2 cellular contexts compared by ENCODE assay signal in the genomic region with DNA sequence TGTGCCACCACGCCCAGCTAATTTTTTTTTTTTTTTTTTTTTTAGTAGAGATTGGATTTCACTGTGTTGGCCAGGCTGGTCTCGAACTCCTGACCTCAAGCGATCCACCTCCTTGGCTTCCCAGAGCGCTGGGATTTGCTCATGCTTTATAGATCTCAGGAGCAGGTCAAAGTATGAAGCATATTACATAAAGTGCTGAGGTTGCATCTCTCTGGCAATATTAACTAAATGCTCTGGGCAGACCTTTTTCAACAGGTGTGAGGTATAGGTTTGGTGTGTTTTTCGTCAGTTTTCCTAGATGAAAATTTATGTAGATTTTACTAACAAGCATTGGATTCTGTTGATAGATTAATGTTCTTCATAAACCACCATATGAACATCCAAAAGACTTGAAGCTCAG.
TF ChIP-seq lines count a peak whose summit lies in the region.

No MANE protein-coding gene starts in this region.

TF ChIP-seq in HepG2, 621 proteins besides CTCF, POLR2A, EP300 and RAD21:
- TF ChIP-seq, protein P1, sequence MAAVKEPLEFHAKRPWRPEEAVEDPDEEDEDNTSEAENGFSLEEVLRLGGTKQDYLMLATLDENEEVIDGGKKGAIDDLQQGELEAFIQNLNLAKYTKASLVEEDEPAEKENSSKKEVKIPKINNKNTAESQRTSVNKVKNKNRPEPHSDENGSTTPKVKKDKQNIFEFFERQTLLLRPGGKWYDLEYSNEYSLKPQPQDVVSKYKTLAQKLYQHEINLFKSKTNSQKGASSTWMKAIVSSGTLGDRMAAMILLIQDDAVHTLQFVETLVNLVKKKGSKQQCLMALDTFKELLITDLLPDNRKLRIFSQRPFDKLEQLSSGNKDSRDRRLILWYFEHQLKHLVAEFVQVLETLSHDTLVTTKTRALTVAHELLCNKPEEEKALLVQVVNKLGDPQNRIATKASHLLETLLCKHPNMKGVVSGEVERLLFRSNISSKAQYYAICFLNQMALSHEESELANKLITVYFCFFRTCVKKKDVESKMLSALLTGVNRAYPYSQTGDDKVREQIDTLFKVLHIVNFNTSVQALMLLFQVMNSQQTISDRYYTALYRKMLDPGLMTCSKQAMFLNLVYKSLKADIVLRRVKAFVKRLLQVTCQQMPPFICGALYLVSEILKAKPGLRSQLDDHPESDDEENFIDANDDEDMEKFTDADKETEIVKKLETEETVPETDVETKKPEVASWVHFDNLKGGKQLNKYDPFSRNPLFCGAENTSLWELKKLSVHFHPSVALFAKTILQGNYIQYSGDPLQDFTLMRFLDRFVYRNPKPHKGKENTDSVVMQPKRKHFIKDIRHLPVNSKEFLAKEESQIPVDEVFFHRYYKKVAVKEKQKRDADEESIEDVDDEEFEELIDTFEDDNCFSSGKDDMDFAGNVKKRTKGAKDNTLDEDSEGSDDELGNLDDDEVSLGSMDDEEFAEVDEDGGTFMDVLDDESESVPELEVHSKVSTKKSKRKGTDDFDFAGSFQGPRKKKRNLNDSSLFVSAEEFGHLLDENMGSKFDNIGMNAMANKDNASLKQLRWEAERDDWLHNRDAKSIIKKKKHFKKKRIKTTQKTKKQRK (IDR thresholded peaks at IDR 0.05; ENCODE audit: low read length): no peak
- TF ChIP-seq MAFF (IDR thresholded peaks at IDR 0.05; ENCODE audit: low read depth, low read length) (peak; percentile 64; the same call in 1 of the 2 replicates), ZC3H13 (CRISPR knock-in tag; IDR thresholded peaks at IDR 0.05) (no peak), NFATC3 (CRISPR knock-in tag; IDR thresholded peaks at IDR 0.05) (no peak), MAFK (conservative IDR thresholded peaks at IDR 0.05 in 1 of 2, IDR thresholded peaks at IDR 0.05 in 1 of 2; ENCODE audit: low read length in 2 of 2) (peak; percentile 30 to 82; a peak in 3 of 4 replicates), ZNF781 (CRISPR knock-in tag; IDR thresholded peaks at IDR 0.05; ENCODE audit: borderline replicate concordance, not compliant biosample characterization) (no peak), ZBTB38 (CRISPR knock-in tag; IDR thresholded peaks at IDR 0.05) (no peak), RAD51 (IDR thresholded peaks at IDR 0.05; ENCODE audit: borderline replicate concordance) (no peak), RXRB (CRISPR knock-in tag; IDR thresholded peaks at IDR 0.05; ENCODE audit: borderline replicate concordance) (no peak), HNRNPUL1 (IDR thresholded peaks at IDR 0.05; ENCODE audit: low read depth, low read length) (no peak), ELF1 (CRISPR knock-in tag; IDR thresholded peaks at IDR 0.05) (no peak), ETV5 (CRISPR knock-in tag; IDR thresholded peaks at IDR 0.05; ENCODE audit: borderline replicate concordance) (no peak)
- TF ChIP-seq, protein P2, sequence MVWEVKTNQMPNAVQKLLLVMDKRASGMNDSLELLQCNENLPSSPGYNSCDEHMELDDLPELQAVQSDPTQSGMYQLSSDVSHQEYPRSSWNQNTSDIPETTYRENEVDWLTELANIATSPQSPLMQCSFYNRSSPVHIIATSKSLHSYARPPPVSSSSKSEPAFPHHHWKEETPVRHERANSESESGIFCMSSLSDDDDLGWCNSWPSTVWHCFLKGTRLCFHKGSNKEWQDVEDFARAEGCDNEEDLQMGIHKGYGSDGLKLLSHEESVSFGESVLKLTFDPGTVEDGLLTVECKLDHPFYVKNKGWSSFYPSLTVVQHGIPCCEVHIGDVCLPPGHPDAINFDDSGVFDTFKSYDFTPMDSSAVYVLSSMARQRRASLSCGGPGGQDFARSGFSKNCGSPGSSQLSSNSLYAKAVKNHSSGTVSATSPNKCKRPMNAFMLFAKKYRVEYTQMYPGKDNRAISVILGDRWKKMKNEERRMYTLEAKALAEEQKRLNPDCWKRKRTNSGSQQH (CRISPR knock-in tag; IDR thresholded peaks at IDR 0.05; ENCODE audit: low read depth): no peak
- TF ChIP-seq, protein P3, sequence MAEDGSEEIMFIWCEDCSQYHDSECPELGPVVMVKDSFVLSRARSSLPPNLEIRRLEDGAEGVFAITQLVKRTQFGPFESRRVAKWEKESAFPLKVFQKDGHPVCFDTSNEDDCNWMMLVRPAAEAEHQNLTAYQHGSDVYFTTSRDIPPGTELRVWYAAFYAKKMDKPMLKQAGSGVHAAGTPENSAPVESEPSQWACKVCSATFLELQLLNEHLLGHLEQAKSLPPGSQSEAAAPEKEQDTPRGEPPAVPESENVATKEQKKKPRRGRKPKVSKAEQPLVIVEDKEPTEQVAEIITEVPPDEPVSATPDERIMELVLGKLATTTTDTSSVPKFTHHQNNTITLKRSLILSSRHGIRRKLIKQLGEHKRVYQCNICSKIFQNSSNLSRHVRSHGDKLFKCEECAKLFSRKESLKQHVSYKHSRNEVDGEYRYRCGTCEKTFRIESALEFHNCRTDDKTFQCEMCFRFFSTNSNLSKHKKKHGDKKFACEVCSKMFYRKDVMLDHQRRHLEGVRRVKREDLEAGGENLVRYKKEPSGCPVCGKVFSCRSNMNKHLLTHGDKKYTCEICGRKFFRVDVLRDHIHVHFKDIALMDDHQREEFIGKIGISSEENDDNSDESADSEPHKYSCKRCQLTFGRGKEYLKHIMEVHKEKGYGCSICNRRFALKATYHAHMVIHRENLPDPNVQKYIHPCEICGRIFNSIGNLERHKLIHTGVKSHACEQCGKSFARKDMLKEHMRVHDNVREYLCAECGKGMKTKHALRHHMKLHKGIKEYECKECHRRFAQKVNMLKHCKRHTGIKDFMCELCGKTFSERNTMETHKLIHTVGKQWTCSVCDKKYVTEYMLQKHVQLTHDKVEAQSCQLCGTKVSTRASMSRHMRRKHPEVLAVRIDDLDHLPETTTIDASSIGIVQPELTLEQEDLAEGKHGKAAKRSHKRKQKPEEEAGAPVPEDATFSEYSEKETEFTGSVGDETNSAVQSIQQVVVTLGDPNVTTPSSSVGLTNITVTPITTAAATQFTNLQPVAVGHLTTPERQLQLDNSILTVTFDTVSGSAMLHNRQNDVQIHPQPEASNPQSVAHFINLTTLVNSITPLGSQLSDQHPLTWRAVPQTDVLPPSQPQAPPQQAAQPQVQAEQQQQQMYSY (CRISPR knock-in tag; IDR thresholded peaks at IDR 0.05): no peak
- TF ChIP-seq, protein P4, sequence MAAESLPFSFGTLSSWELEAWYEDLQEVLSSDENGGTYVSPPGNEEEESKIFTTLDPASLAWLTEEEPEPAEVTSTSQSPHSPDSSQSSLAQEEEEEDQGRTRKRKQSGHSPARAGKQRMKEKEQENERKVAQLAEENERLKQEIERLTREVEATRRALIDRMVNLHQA (CRISPR knock-in tag; IDR thresholded peaks at IDR 0.05): no peak
- TF ChIP-seq, protein P5, sequence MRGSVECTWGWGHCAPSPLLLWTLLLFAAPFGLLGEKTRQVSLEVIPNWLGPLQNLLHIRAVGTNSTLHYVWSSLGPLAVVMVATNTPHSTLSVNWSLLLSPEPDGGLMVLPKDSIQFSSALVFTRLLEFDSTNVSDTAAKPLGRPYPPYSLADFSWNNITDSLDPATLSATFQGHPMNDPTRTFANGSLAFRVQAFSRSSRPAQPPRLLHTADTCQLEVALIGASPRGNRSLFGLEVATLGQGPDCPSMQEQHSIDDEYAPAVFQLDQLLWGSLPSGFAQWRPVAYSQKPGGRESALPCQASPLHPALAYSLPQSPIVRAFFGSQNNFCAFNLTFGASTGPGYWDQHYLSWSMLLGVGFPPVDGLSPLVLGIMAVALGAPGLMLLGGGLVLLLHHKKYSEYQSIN (CRISPR knock-in tag; IDR thresholded peaks at IDR 0.05; ENCODE audit: borderline replicate concordance): no peak

TF ChIP-seq in K562, 482 proteins besides CTCF, POLR2A, EP300 and RAD21 (continues in another document):
- TF ChIP-seq, protein P6, sequence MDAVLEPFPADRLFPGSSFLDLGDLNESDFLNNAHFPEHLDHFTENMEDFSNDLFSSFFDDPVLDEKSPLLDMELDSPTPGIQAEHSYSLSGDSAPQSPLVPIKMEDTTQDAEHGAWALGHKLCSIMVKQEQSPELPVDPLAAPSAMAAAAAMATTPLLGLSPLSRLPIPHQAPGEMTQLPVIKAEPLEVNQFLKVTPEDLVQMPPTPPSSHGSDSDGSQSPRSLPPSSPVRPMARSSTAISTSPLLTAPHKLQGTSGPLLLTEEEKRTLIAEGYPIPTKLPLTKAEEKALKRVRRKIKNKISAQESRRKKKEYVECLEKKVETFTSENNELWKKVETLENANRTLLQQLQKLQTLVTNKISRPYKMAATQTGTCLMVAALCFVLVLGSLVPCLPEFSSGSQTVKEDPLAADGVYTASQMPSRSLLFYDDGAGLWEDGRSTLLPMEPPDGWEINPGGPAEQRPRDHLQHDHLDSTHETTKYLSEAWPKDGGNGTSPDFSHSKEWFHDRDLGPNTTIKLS (IDR thresholded peaks at IDR 0.05; ENCODE audit: borderline replicate concordance, low read depth): no peak
- no peak for TF ChIP-seq FOXA1 (IDR thresholded peaks at IDR 0.05; ENCODE audit: borderline replicate concordance)
- TF ChIP-seq, protein P7, sequence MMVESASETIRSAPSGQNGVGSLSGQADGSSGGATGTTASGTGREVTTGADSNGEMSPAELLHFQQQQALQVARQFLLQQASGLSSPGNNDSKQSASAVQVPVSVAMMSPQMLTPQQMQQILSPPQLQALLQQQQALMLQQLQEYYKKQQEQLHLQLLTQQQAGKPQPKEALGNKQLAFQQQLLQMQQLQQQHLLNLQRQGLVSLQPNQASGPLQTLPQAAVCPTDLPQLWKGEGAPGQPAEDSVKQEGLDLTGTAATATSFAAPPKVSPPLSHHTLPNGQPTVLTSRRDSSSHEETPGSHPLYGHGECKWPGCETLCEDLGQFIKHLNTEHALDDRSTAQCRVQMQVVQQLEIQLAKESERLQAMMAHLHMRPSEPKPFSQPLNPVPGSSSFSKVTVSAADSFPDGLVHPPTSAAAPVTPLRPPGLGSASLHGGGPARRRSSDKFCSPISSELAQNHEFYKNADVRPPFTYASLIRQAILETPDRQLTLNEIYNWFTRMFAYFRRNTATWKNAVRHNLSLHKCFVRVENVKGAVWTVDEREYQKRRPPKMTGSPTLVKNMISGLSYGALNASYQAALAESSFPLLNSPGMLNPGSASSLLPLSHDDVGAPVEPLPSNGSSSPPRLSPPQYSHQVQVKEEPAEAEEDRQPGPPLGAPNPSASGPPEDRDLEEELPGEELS (CRISPR knock-in tag; IDR thresholded peaks at IDR 0.05; ENCODE audit: borderline replicate concordance): no peak
- TF ChIP-seq NCOR1 (IDR thresholded peaks at IDR 0.05): no peak
- TF ChIP-seq MXI1 (IDR thresholded peaks at IDR 0.05; ENCODE audit: low read depth, low read length): no peak
- TF ChIP-seq, protein P8, sequence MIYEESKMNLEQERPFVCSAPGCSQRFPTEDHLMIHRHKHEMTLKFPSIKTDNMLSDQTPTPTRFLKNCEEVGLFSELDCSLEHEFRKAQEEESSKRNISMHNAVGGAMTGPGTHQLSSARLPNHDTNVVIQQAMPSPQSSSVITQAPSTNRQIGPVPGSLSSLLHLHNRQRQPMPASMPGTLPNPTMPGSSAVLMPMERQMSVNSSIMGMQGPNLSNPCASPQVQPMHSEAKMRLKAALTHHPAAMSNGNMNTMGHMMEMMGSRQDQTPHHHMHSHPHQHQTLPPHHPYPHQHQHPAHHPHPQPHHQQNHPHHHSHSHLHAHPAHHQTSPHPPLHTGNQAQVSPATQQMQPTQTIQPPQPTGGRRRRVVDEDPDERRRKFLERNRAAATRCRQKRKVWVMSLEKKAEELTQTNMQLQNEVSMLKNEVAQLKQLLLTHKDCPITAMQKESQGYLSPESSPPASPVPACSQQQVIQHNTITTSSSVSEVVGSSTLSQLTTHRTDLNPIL (CRISPR knock-in tag; IDR thresholded peaks at IDR 0.05): no peak
- no peak for TF ChIP-seq TAF9B (IDR thresholded peaks at IDR 0.05; ENCODE audit: partially characterized antibody)
- TF ChIP-seq, protein P9, sequence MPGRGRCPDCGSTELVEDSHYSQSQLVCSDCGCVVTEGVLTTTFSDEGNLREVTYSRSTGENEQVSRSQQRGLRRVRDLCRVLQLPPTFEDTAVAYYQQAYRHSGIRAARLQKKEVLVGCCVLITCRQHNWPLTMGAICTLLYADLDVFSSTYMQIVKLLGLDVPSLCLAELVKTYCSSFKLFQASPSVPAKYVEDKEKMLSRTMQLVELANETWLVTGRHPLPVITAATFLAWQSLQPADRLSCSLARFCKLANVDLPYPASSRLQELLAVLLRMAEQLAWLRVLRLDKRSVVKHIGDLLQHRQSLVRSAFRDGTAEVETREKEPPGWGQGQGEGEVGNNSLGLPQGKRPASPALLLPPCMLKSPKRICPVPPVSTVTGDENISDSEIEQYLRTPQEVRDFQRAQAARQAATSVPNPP (IDR thresholded peaks at IDR 0.05; ENCODE audit: borderline replicate concordance, insufficient read depth, insufficient read length): no peak
- no peak for TF ChIP-seq SNRNP70 (optimal IDR thresholded peaks at IDR 0.05; ENCODE audit: low read depth, low read length)
- TF ChIP-seq SMARCA4 (IDR thresholded peaks at IDR 0.05): no peak
- TF ChIP-seq, protein P10, sequence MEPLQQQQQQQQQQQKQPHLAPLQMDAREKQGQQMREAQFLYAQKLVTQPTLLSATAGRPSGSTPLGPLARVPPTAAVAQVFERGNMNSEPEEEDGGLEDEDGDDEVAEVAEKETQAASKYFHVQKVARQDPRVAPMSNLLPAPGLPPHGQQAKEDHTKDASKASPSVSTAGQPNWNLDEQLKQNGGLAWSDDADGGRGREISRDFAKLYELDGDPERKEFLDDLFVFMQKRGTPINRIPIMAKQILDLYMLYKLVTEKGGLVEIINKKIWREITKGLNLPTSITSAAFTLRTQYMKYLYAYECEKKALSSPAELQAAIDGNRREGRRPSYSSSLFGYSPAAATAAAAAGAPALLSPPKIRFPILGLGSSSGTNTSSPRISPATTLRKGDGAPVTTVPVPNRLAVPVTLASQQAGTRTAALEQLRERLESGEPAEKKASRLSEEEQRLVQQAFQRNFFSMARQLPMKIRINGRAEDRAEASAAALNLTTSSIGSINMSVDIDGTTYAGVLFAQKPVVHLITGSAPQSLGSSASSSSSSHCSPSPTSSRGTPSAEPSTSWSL (CRISPR knock-in tag; IDR thresholded peaks at IDR 0.05; ENCODE audit: borderline replicate concordance): no peak
- peak; percentile 50 for TF ChIP-seq ZNF316 (IDR thresholded peaks at IDR 0.05)
- peak; percentile 40 for TF ChIP-seq C11orf30 (IDR thresholded peaks at IDR 0.05; ENCODE audit: low read depth)
- TF ChIP-seq, protein P11, sequence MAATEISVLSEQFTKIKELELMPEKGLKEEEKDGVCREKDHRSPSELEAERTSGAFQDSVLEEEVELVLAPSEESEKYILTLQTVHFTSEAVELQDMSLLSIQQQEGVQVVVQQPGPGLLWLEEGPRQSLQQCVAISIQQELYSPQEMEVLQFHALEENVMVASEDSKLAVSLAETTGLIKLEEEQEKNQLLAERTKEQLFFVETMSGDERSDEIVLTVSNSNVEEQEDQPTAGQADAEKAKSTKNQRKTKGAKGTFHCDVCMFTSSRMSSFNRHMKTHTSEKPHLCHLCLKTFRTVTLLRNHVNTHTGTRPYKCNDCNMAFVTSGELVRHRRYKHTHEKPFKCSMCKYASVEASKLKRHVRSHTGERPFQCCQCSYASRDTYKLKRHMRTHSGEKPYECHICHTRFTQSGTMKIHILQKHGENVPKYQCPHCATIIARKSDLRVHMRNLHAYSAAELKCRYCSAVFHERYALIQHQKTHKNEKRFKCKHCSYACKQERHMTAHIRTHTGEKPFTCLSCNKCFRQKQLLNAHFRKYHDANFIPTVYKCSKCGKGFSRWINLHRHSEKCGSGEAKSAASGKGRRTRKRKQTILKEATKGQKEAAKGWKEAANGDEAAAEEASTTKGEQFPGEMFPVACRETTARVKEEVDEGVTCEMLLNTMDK (IDR thresholded peaks at IDR 0.05; ENCODE audit: borderline replicate concordance, insufficient read depth, low read depth, low read length, poor library complexity, severe bottlenecking): no peak
- no peak for TF ChIP-seq BCOR (IDR thresholded peaks at IDR 0.05)
- TF ChIP-seq, protein P12, sequence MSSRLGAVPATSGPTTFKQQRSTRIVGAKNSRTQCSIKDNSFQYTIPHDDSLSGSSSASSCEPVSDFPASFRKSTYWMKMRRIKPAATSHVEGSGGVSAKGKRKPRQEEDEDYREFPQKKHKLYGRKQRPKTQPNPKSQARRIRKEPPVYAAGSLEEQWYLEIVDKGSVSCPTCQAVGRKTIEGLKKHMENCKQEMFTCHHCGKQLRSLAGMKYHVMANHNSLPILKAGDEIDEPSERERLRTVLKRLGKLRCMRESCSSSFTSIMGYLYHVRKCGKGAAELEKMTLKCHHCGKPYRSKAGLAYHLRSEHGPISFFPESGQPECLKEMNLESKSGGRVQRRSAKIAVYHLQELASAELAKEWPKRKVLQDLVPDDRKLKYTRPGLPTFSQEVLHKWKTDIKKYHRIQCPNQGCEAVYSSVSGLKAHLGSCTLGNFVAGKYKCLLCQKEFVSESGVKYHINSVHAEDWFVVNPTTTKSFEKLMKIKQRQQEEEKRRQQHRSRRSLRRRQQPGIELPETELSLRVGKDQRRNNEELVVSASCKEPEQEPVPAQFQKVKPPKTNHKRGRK (tag; IDR thresholded peaks at IDR 0.05): no peak
- TF ChIP-seq ZNF444 (CRISPR knock-in tag; IDR thresholded peaks at IDR 0.05): no peak
